In genomic region chr20:62914436-62914835, GRCh38 we compare ENCODE assay signal across 19 cellular contexts. TPM values are rescaled to one million over a fixed set of nuclear protein-coding genes. Genes with fewer than 3 reads are reported as not detected.
A peak's percentile ranks its signal among the peaks of the same experiment; 100 is the strongest.
DNase-seq lines count a peak whose midpoint lies in the region; ATAC-seq and TF ChIP-seq lines count a peak whose summit lies in the region.
"Had no signal": no experiment of that assay in that cellular context is flagged by ENCODE, and none has a peak within 500 bp of the region (broad histone marks: within the 10 kb centered on the region; RNA-seq: fewer than 3 reads in every experiment).

No MANE protein-coding gene starts in this region.

- H4K20me1 ChIP-seq in osteoblast (ENCODE audit: insufficient read depth, low read length), result peaks cover 83% of the 10 kb centered on the region

- CTCF ChIA-PET in Caco-2 (lab: Charles Lee), result interaction anchor here (2.6 kb wide), 1 partner anchor 13 kb away, joined by 13 read pairs; no protein-coding TSS in a partner anchor
- CTCF ChIA-PET in activated CD8-positive, alpha-beta T cell treated with anti-CD3 and anti-CD28 coated beads for 36 hours (lab: Charles Lee), result interaction anchor here (0.7 to 8.6 kb wide), 7 partner anchors 12 to 95 kb away, joined by 3 to 113 read pairs (median 4); partner anchors contain the start of gene DIDO1

- no peaks in the 10 kb centered on the region for H3K9me3 Mint-ChIP-seq in Caco-2 (ENCODE audit: unreplicated experiment)
- H3K9me3 Mint-ChIP-seq in activated CD8-positive, alpha-beta T cell treated with anti-CD3 and anti-CD28 coated beads for 36 hours, result no peaks in the 10 kb centered on the region
- H3K9me3 Mint-ChIP-seq: activated naive CD4-positive, alpha-beta T cell treated with anti-CD3 and anti-CD28 coated beads, Interleukin-2, amount 50 U/mL, for 24 hours had no signal

- BruUV-seq in Caco-2 (replicated peaks; lab: Mats Ljungman, UMichigan), result no TSS peak

- peaks cover 100% of the 10 kb centered on the region for H3K79me2 ChIP-seq in osteoblast (ENCODE audit: insufficient read depth, low read length)

- no peak overlapping the region for H2AFZ ChIP-seq in osteoblast (ENCODE audit: low read length)

- POLR2A ChIA-PET in Caco-2 (lab: Charles Lee), result no interaction called here
- POLR2A ChIA-PET in activated CD8-positive, alpha-beta T cell treated with anti-CD3 and anti-CD28 coated beads for 36 hours (lab: Charles Lee), result interaction anchor here (0.8 to 17.8 kb wide), 5 partner anchors 13 to 39 kb away, joined by 3 to 243 read pairs (median 4); partner anchors contain the start of genes DIDO1 and GID8

- H3K4me3 Mint-ChIP-seq in Caco-2 (ENCODE audit: unreplicated experiment), result no peak overlapping the region
- no peak overlapping the region for H3K4me3 Mint-ChIP-seq in activated CD8-positive, alpha-beta T cell treated with anti-CD3 and anti-CD28 coated beads for 36 hours

- peaks cover 45% of the 10 kb centered on the region for H3K4me1 Mint-ChIP-seq in Caco-2 (ENCODE audit: low read depth, unreplicated experiment)
- H3K4me1 Mint-ChIP-seq in activated CD8-positive, alpha-beta T cell treated with anti-CD3 and anti-CD28 coated beads for 36 hours (ENCODE audit: low read depth), result peaks cover 65% of the 10 kb centered on the region

- no peaks in the 10 kb centered on the region for H3K27me3 ChIP-seq in Caco-2 (replicated peaks; ENCODE audit: control insufficient read depth, insufficient read depth, low read length)
- no peaks in the 10 kb centered on the region for H3K27me3 ChIP-seq in esophagus muscularis mucosa
- H3K27me3 ChIP-seq in osteoblast (ENCODE audit: insufficient read depth, low read length), result no peaks in the 10 kb centered on the region
- H3K27me3 ChIP-seq: neutrophil, tibial artery had no signal

- intact Hi-C loops in Caco-2 (cut with micrococcal nuclease; ENCODE audit: unreplicated experiment), result no loop called here
- intact Hi-C loops in activated CD8-positive, alpha-beta T cell treated with anti-CD3 and anti-CD28 coated beads for 36 hours (cut with micrococcal nuclease), result no loop called here
- intact Hi-C loops in esophagus muscularis mucosa (cut with DNase I), result no loop called here

- no peak overlapping the region for H3K4me3 ChIP-seq in Caco-2 (ENCODE audit: low read depth, low read length)
- H3K4me3 ChIP-seq in esophagus muscularis mucosa, result peak overlapping the region in 3 of 4 donors; percentile 3 to 13 (median 6)
- H3K4me3 ChIP-seq in osteoblast (ENCODE audit: insufficient read depth, low read length), result no peak overlapping the region
- H3K4me3 ChIP-seq: tibial artery had no signal

- H3K27ac Mint-ChIP-seq in Caco-2 (ENCODE audit: unreplicated experiment), result peak overlapping the region; percentile 87
- peak overlapping the region; percentile 15 for H3K27ac Mint-ChIP-seq in activated CD8-positive, alpha-beta T cell treated with anti-CD3 and anti-CD28 coated beads for 36 hours

- WGBS in esophagus muscularis mucosa, result 77% methylated on average over 9 of the region's 9 CpGs

- H3K36me3 ChIP-seq in Caco-2 (ENCODE audit: control insufficient read depth, insufficient read depth, low read length) (peaks cover 16% of the 10 kb centered on the region), esophagus muscularis mucosa (peaks cover 28 to 47% (median 41%) of the 10 kb centered on the region in 4 donors), osteoblast (ENCODE audit: insufficient read depth, low read length) (peaks cover 37% of the 10 kb centered on the region)

- peak in 1 of 2 experiments; percentile 35 for DNase-seq in Caco-2
- no peak for DNase-seq in activated CD8-positive, alpha-beta T cell treated with anti-CD3 and anti-CD28 coated beads for 36 hours
- DNase-seq in esophagus muscularis mucosa (ENCODE audit: extremely low spot score), result no peak
- peak; percentile 75 for DNase-seq in osteoblast (ENCODE audit: insufficient read length, low spot score, missing footprints)
- no peak for DNase-seq in amygdala (lab: John Stamatoyannopoulos, UW)
- DNase-seq in OCI-M2 (lab: John Stamatoyannopoulos, UW; ENCODE audit: unreplicated experiment), result no peak
- DNase-seq in SKM-1 treated with dmso at 0.1 percent for 144 hours (lab: John Stamatoyannopoulos, UW; ENCODE audit: unreplicated experiment), result no peak
- no peak for DNase-seq in activated naive CD4-positive, alpha-beta T cell treated with anti-CD3 and anti-CD28 coated beads, Interleukin-2, amount 50 U/mL, for 16 hours
- DNase-seq: activated CD4-positive, alpha-beta T cell treated with anti-CD3 and anti-CD28 coated beads for 1 hour; activated CD8-positive, alpha-beta memory T cell treated with anti-CD3 and anti-CD28 coated beads, Interleukin-2, amount 50 U/mL, for 48 hours; DMS 273 treated with DMSO at 0.1 percent for 48 hours; NCI-H1694; NCI-H226; stimulated activated CD4-positive, alpha-beta T cell treated with anti-CD3 and anti-CD28 coated beads, Interleukin-4, amount 100 ng/mL, for 4 hours had no signal

- no peak for TF ChIP-seq POLR2A in esophagus muscularis mucosa (IDR thresholded peaks at IDR 0.05; ENCODE audit: low read depth)

- TF ChIP-seq EP300 in esophagus muscularis mucosa (IDR thresholded peaks at IDR 0.05), result no peak

- H3K36me3 Mint-ChIP-seq in Caco-2 (ENCODE audit: insufficient read depth, unreplicated experiment), result peaks cover 79% of the 10 kb centered on the region
- H3K36me3 Mint-ChIP-seq in activated CD8-positive, alpha-beta T cell treated with anti-CD3 and anti-CD28 coated beads for 36 hours (ENCODE audit: low read depth), result peaks cover 44% of the 10 kb centered on the region

- H3K27me3 Mint-ChIP-seq in Caco-2 (ENCODE audit: insufficient read depth, unreplicated experiment), result no peaks in the 10 kb centered on the region
- no peaks in the 10 kb centered on the region for H3K27me3 Mint-ChIP-seq in activated CD8-positive, alpha-beta T cell treated with anti-CD3 and anti-CD28 coated beads for 36 hours
- H3K27me3 Mint-ChIP-seq: activated naive CD4-positive, alpha-beta T cell treated with anti-CD3 and anti-CD28 coated beads, Interleukin-2, amount 50 U/mL, for 24 hours had no signal

- H3K27ac ChIP-seq in esophagus muscularis mucosa (replicated peaks in 1 of 4), result peak overlapping the region in 1 of 4 donors; percentile 39
- H3K27ac ChIP-seq in osteoblast (ENCODE audit: low read depth, low read length), result peak overlapping the region; percentile 55
- H3K27ac ChIP-seq: neutrophil, tibial artery had no signal

- no peak overlapping the region for H3K4me2 ChIP-seq in osteoblast (ENCODE audit: insufficient read depth, low read length)

- peaks cover 54% of the 10 kb centered on the region for H3K4me1 ChIP-seq in Caco-2
- H3K4me1 ChIP-seq in esophagus muscularis mucosa, result peaks cover 67 to 83% (median 75%) of the 10 kb centered on the region in 4 donors
- H3K4me1 ChIP-seq in osteoblast (ENCODE audit: insufficient read depth, low read length), result peaks cover 13% of the 10 kb centered on the region

- H3K9me3 ChIP-seq in Caco-2 (no peaks in the 10 kb centered on the region), esophagus muscularis mucosa (no peaks in the 10 kb centered on the region), osteoblast (ENCODE audit: low read depth, low read length) (no peaks in the 10 kb centered on the region)
- H3K9me3 ChIP-seq: neutrophil, tibial artery had no signal

- ATAC-seq in activated CD8-positive, alpha-beta T cell treated with anti-CD3 and anti-CD28 coated beads for 36 hours, result no peak

- TF ChIP-seq CTCF in Caco-2 (IDR thresholded peaks at IDR 0.05; ENCODE audit: insufficient read depth in 1 of 2, low read depth in 1 of 2, low read length in 1 of 2, severe bottlenecking in 1 of 2, unreplicated experiment in 1 of 2) (no peak), esophagus muscularis mucosa (IDR thresholded peaks at IDR 0.05) (no peak), osteoblast (IDR thresholded peaks at IDR 0.05; ENCODE audit: extremely low read depth, low read depth, low read length) (no peak)
- no peak for TF ChIP-seq CTCF in activated CD8-positive, alpha-beta T cell treated with anti-CD3 and anti-CD28 coated beads for 36 hours (IDR thresholded peaks at IDR 0.05)

RNA-seq across cellular contexts. Expression of gene DIDO1, which starts 11.9 kb away (rescaled TPM):
- total RNA-seq in Caco-2 (2022) (120 and 122 TPM in 2 replicates), esophagus muscularis mucosa (10 to 100 TPM; 48.9 to 61.6 (median 55.7) TPM), osteoblast (44.8 and 46.3 TPM in 2 replicates)
- total RNA-seq in activated CD8-positive, alpha-beta T cell treated with anti-CD3 and anti-CD28 coated beads for 36 hours, result 10 to 100 TPM; 45.9 to 47.4 TPM

RNA-seq across cellular contexts. Expression of gene GID8, which starts 23.5 kb away (rescaled TPM):
- total RNA-seq in Caco-2 (2022) (129 and 133 TPM in 2 replicates), esophagus muscularis mucosa (10 to 100 TPM; 22.4 to 30.1 (median 25.6) TPM), osteoblast (34.4 and 37.1 TPM in 2 replicates)
- total RNA-seq in activated CD8-positive, alpha-beta T cell treated with anti-CD3 and anti-CD28 coated beads for 36 hours, result 10 to 100 TPM; 39.2 to 42.2 TPM

RNA-seq across cellular contexts. Expression of gene SLC17A9, which starts 38.1 kb away (rescaled TPM):
- total RNA-seq in Caco-2 (2022) (64.7 and 77.4 TPM in 2 replicates), esophagus muscularis mucosa (1 to 10 TPM; 2.2 to 5.2 (median 2.7) TPM), osteoblast (5.6 and 6.5 TPM in 2 replicates)
- total RNA-seq in activated CD8-positive, alpha-beta T cell treated with anti-CD3 and anti-CD28 coated beads for 36 hours, result 10 to 100 TPM; 78.5 to 78.7 TPM
- total RNA-seq: H4, HT1080 had no signal

RNA-seq across cellular contexts. Expression of gene TCFL5, which starts 52.8 kb away (rescaled TPM):
- total RNA-seq in Caco-2 (2022) (14.6 and 15.1 TPM in 2 replicates), esophagus muscularis mucosa (10 to 100 TPM; 12.3 to 29.7 (median 18.8) TPM), osteoblast (13.0 TPM in 2 replicates)
- 1 to 10 TPM; 7.5 to 7.6 TPM for total RNA-seq in activated CD8-positive, alpha-beta T cell treated with anti-CD3 and anti-CD28 coated beads for 36 hours

Comparison
In these comparisons a context has a peak if more than half of its experiments do, and no peak if none do; other contexts are left out.
1. H3K4me3 ChIP-seq: peak in esophagus muscularis mucosa (3 of 4); none in Caco-2 (single experiment) and osteoblast (single experiment).